In genomic region chr1:108553910-108554309, GRCh38 we compare ENCODE assay signal across 15 cellular contexts.
DNase-seq lines count a peak whose midpoint lies in the region; ATAC-seq lines count a peak whose summit lies in the region.
"Had no signal": no experiment of that assay in that cellular context is flagged by ENCODE, and none has a peak within 500 bp of the region (broad histone marks: within the 10 kb centered on the region; RNA-seq: fewer than 3 reads in every experiment).

No MANE protein-coding gene starts in this region.

- ATAC-seq in GM21367 (IDR thresholded peaks at IDR 0.05; ENCODE audit: unreplicated experiment) (no peak), GM18858 (IDR thresholded peaks at IDR 0.05; ENCODE audit: unreplicated experiment) (no peak), GM21447 (IDR thresholded peaks at IDR 0.05; ENCODE audit: unreplicated experiment) (no peak)

- DNase-seq in EL: peak; percentile 5
- peak; percentile 40 for DNase-seq in amniotic epithelial cell (ENCODE audit: low read depth)
- DNase-seq in islet precursor cell: peak; percentile 87
- DNase-seq: C1 segment of cervical spinal cord; Calu3; CD4-positive, alpha-beta memory T cell; COR-L47; DMS53; DMS79 treated with DMSO at 0.1 percent for 48 hours; GM23248; H7; HCEC 1CT had no signal

Comparison
In these comparisons a context has a peak if more than half of its experiments do, and no peak if none do; other contexts are left out.
1. DNase-seq: peak in every context shown above with its lines; median percentile 87 in islet precursor cell; 40 in amniotic epithelial cell; 5 in EL.